23 cellular contexts compared by ENCODE assay signal in genomic region chr2:103773884-103774283, GRCh38.
DNase-seq lines count a peak whose midpoint lies in the region; ATAC-seq, FAIRE-seq and TF ChIP-seq lines count a peak whose summit lies in the region.
"Had no signal": no experiment of that assay in that cellular context is flagged by ENCODE, and none has a peak within 500 bp of the region (broad histone marks: within the 10 kb centered on the region; RNA-seq: fewer than 3 reads in every experiment).

No MANE protein-coding gene starts in this region.

- H3F3A ChIP-seq in GM23338 (replicated peaks; ENCODE audit: low read depth), result no peaks in the 10 kb centered on the region

- H3K4me2 ChIP-seq in GM23338, result no peak overlapping the region

- H3K36me3 ChIP-seq in GM23338 (ENCODE audit: insufficient read depth), result no peaks in the 10 kb centered on the region
- no peaks in the 10 kb centered on the region for H3K36me3 ChIP-seq in right lobe of liver
- no peaks in the 10 kb centered on the region for H3K36me3 ChIP-seq in pancreas
- H3K36me3 ChIP-seq: colonic mucosa, sigmoid colon had no signal

- H3K4me3 ChIP-seq in GM23338 (no peak overlapping the region), epithelial cell of esophagus (ENCODE audit: low read length) (no peak overlapping the region), right lobe of liver (no peak overlapping the region), pancreas (no peak overlapping the region)
- H3K4me3 ChIP-seq: colonic mucosa, mucosa of descending colon, sigmoid colon had no signal

- TF ChIP-seq POLR2A in right lobe of liver (IDR thresholded peaks at IDR 0.05), result no peak

- no peak overlapping the region for H2AFZ ChIP-seq in GM23338

- FAIRE-seq in pancreas (lab: Jason Lieb, UNC), result no peak

- no peak for TF ChIP-seq CTCF in GM23338 (conservative IDR thresholded peaks at IDR 0.05; ENCODE audit: low read depth in 2 of 2)
- no peak for TF ChIP-seq CTCF in epithelial cell of esophagus (IDR thresholded peaks at IDR 0.05; ENCODE audit: insufficient read depth, low read depth, low read length, missing control alignments)
- TF ChIP-seq CTCF in right lobe of liver (IDR thresholded peaks at IDR 0.05), result no peak
- no peak for TF ChIP-seq CTCF in pancreas (IDR thresholded peaks at IDR 0.05)

- no peak overlapping the region for H3K27ac Mint-ChIP-seq in GM23338
- H3K27ac Mint-ChIP-seq: activated CD4-positive, alpha-beta memory T cell treated with anti-CD3 and anti-CD28 coated beads, Interleukin-2, amount 10 ng/mL, durations not matched to agents 7 days and 5 days; activated naive CD8-positive, alpha-beta T cell treated with anti-CD3 and anti-CD28 coated beads, Interleukin-2, amount 10 ng/mL, durations not matched to agents 7 days and 5 days; nephron progenitor cell had no signal

- peaks cover 1% of the 10 kb centered on the region for H3K27me3 Mint-ChIP-seq in GM23338 (ENCODE audit: insufficient read depth, low read depth, poor library complexity)
- H3K27me3 Mint-ChIP-seq: activated CD4-positive, alpha-beta memory T cell treated with anti-CD3 and anti-CD28 coated beads, Interleukin-2, amount 10 ng/mL, durations not matched to agents 7 days and 5 days; activated naive CD8-positive, alpha-beta T cell treated with anti-CD3 and anti-CD28 coated beads, Interleukin-2, amount 10 ng/mL, durations not matched to agents 7 days and 5 days had no signal

- no peaks in the 10 kb centered on the region for H3K9me3 Mint-ChIP-seq in GM23338
- H3K9me3 Mint-ChIP-seq: nephron progenitor cell had no signal

- peaks cover 4% of the 10 kb centered on the region; the same call in 2 of the 3 replicates for H3K4me1 Mint-ChIP-seq in GM23338
- H3K4me1 Mint-ChIP-seq: activated CD4-positive, alpha-beta memory T cell treated with anti-CD3 and anti-CD28 coated beads, Interleukin-2, amount 10 ng/mL, durations not matched to agents 7 days and 5 days; activated naive CD8-positive, alpha-beta T cell treated with anti-CD3 and anti-CD28 coated beads, Interleukin-2, amount 10 ng/mL, durations not matched to agents 7 days and 5 days; nephron progenitor cell had no signal

- intact Hi-C loops in right lobe of liver (cut with DNase I) (no loop called here), pancreas (cut with DNase I) (no loop called here)

- no peaks in the 10 kb centered on the region for H3K4me1 ChIP-seq in GM23338 (ENCODE audit: insufficient read depth)
- peaks cover 0 to 17% (median 4%) of the 10 kb centered on the region in 4 donors for H3K4me1 ChIP-seq in right lobe of liver
- H3K4me1 ChIP-seq in pancreas, result no peaks in the 10 kb centered on the region
- H3K4me1 ChIP-seq: colonic mucosa, sigmoid colon had no signal

- no peaks in the 10 kb centered on the region for H3K79me2 ChIP-seq in GM23338 (replicated peaks; ENCODE audit: insufficient read depth)

- no peak overlapping the region for H3K4me3 Mint-ChIP-seq in GM23338
- H3K4me3 Mint-ChIP-seq: activated CD4-positive, alpha-beta memory T cell treated with anti-CD3 and anti-CD28 coated beads, Interleukin-2, amount 10 ng/mL, durations not matched to agents 7 days and 5 days; activated naive CD8-positive, alpha-beta T cell treated with anti-CD3 and anti-CD28 coated beads, Interleukin-2, amount 10 ng/mL, durations not matched to agents 7 days and 5 days; nephron progenitor cell had no signal

- no peak overlapping the region for H3K27ac ChIP-seq in GM23338 (ENCODE audit: low read depth)
- H3K27ac ChIP-seq in right lobe of liver, result no peak overlapping the region
- no peak overlapping the region for H3K27ac ChIP-seq in pancreas
- H3K27ac ChIP-seq: colonic mucosa, sigmoid colon had no signal

- H3K36me3 Mint-ChIP-seq in GM23338 (ENCODE audit: low read depth), result no peaks in the 10 kb centered on the region; the same call in 2 of the 3 replicates
- H3K36me3 Mint-ChIP-seq: activated naive CD8-positive, alpha-beta T cell treated with anti-CD3 and anti-CD28 coated beads, Interleukin-2, amount 10 ng/mL, durations not matched to agents 7 days and 5 days had no signal

- H3K9me2 ChIP-seq in GM23338 (ENCODE audit: insufficient read depth), result no peaks in the 10 kb centered on the region

- DNase-seq in GM23338 (ENCODE audit: low spot score) (peak; percentile 15), RKO (ENCODE audit: low spot score) (peak; percentile 62), epithelial cell of esophagus (ENCODE audit: low read depth) (peak; percentile 4), right lobe of liver (no peak), NCI-H187 (lab: John Stamatoyannopoulos, UW) (no peak), pancreas (no peak), A172 (ENCODE audit: low spot score) (no peak), NCI-H1048 (lab: John Stamatoyannopoulos, UW) (no peak)
- DNase-seq: activated CD4-positive, alpha-beta memory T cell treated with anti-CD3 and anti-CD28 coated beads, Interleukin-2, amount 10 ng/mL, durations not matched to agents 7 days and 5 days; activated CD4-positive, CD25-positive, alpha-beta regulatory T cell; activated effector memory CD4-positive, alpha-beta T cell treated with Interleukin-2 at 50 U/mL for 16 hours; activated naive CD8-positive, alpha-beta T cell treated with anti-CD3 and anti-CD28 coated beads, Interleukin-2, amount 10 ng/mL, durations not matched to agents 7 days and 5 days; colonic mucosa; DMS153; glutamatergic neuron; mucosa of descending colon; NCI-H1105; NCI-H526 treated with DMSO at 0.1 percent for 48 hours; nephron progenitor cell; posterior cingulate gyrus; sigmoid colon; T1000 had no signal

- no peaks in the 10 kb centered on the region for H4K20me1 ChIP-seq in GM23338 (replicated peaks; ENCODE audit: insufficient read depth)

- ATAC-seq in GM23338 (no peak), right lobe of liver (peak; percentile 91 to 97 (median 97)), pancreas (no peak)
- ATAC-seq: HCT116, mucosa of descending colon had no signal

- H3K27me3 ChIP-seq in GM23338 (ENCODE audit: insufficient read depth) (no peaks in the 10 kb centered on the region), right lobe of liver (no peaks in the 10 kb centered on the region), pancreas (no peaks in the 10 kb centered on the region)
- H3K27me3 ChIP-seq: colonic mucosa, sigmoid colon had no signal

- H3K9me3 ChIP-seq in right lobe of liver, result no peaks in the 10 kb centered on the region
- no peaks in the 10 kb centered on the region for H3K9me3 ChIP-seq in pancreas
- H3K9me3 ChIP-seq: colonic mucosa, mucosa of descending colon, sigmoid colon had no signal

- 13% methylated on average over 4 of the region's 4 CpGs for WGBS in right lobe of liver (ENCODE audit: insufficient coverage, low coverage, low lambda C conversion rate, missing lambda C conversion rate)
- 38 to 46% methylated on average over 4 of the region's 4 CpGs for WGBS in pancreas, 2 donors

TF ChIP-seq in GM23338, 12 proteins besides CTCF, POLR2A, EP300 and RAD21 (continues in another document):
- no peak for TF ChIP-seq NANOG (IDR thresholded peaks at IDR 0.05; ENCODE audit: borderline replicate concordance)

Comparison
In these comparisons a context has a peak if more than half of its experiments do, and no peak if none do; other contexts are left out.
1. ATAC-seq: peak in right lobe of liver (4 of 4); none in GM23338 (single experiment) and pancreas (0 of 4).
2. DNase-seq: peak in GM23338 (single experiment), RKO (single experiment) and epithelial cell of esophagus (single experiment); none in right lobe of liver (0 of 3), NCI-H187 (0 of 2), pancreas (0 of 6), A172 (single experiment) and NCI-H1048 (single experiment).